Comparison of ENCODE assay signal across 1 cellular context in genomic region chr22:19407649-19408606, GRCh38.
TF ChIP-seq lines count a peak whose summit lies in the region.

No MANE protein-coding gene starts in this region.

TF ChIP-seq in K562, 482 proteins besides CTCF, POLR2A, EP300 and RAD21 (continued from another document and continues in another):
- no peak for TF ChIP-seq RERE (CRISPR knock-in tag; IDR thresholded peaks at IDR 0.05; ENCODE audit: borderline replicate concordance)
- no peak for TF ChIP-seq BRF2 (IDR thresholded peaks at IDR 0.05; ENCODE audit: borderline replicate concordance, insufficient read depth, insufficient read length)
- TF ChIP-seq NONO (IDR thresholded peaks at IDR 0.05; ENCODE audit: low read depth in 2 of 2, low read length in 1 of 2) = peak in 1 of 2 experiments; percentile 61; a peak in 1 of 4 replicates
- TF ChIP-seq XRCC3 (IDR thresholded peaks at IDR 0.05) = no peak
- no peak for TF ChIP-seq RBM34 (IDR thresholded peaks at IDR 0.05; ENCODE audit: borderline replicate concordance, insufficient read depth, low read length)
- no peak for TF ChIP-seq LEF1 (IDR thresholded peaks at IDR 0.05)
- no peak for TF ChIP-seq ZNF143 (CRISPR knock-in tag; IDR thresholded peaks at IDR 0.05)
- TF ChIP-seq SNRNP70 (optimal IDR thresholded peaks at IDR 0.05; ENCODE audit: low read depth, low read length) = peak; percentile 22
- TF ChIP-seq RBM22 (IDR thresholded peaks at IDR 0.05; ENCODE audit: low read depth, low read length, poor library complexity, severe bottlenecking) = no peak
- peak; percentile 26; the same call in 1 of the 2 replicates for TF ChIP-seq HSF4 (CRISPR knock-in tag; IDR thresholded peaks at IDR 0.05; ENCODE audit: borderline replicate concordance)
- peak; percentile 97 for TF ChIP-seq PML (IDR thresholded peaks at IDR 0.05; ENCODE audit: low read length)
- TF ChIP-seq NFIC (IDR thresholded peaks at IDR 0.05) = peak; percentile 100
- peak; percentile 69; the same call in 1 of the 2 replicates for TF ChIP-seq JUND (IDR thresholded peaks at IDR 0.05; ENCODE audit: borderline replicate concordance, low read depth, low read length)
- peak; percentile 37; the same call in 1 of the 3 replicates for TF ChIP-seq JUND (tag; IDR thresholded peaks at IDR 0.05; ENCODE audit: borderline replicate concordance, low read depth, low read length)
- no peak for TF ChIP-seq SLC30A9 (CRISPR knock-in tag; IDR thresholded peaks at IDR 0.05)
- TF ChIP-seq FOXP4 (CRISPR knock-in tag; IDR thresholded peaks at IDR 0.05; ENCODE audit: borderline replicate concordance) = no peak
- TF ChIP-seq ZNF644 (tag; IDR thresholded peaks at IDR 0.05; ENCODE audit: low read depth) = peak; percentile 91
- TF ChIP-seq ZFP91 (CRISPR knock-in tag; IDR thresholded peaks at IDR 0.05) = peak; percentile 73; the same call in 1 of the 2 replicates
- peak; percentile 33 for TF ChIP-seq SAP30 (IDR thresholded peaks at IDR 0.05; ENCODE audit: borderline replicate concordance, insufficient read depth, low read depth, low read length, poor library complexity, severe bottlenecking)
- no peak for TF ChIP-seq ZNF764 (CRISPR knock-in tag; IDR thresholded peaks at IDR 0.05; ENCODE audit: low read depth)
- peak; percentile 98 for TF ChIP-seq CXXC5 (CRISPR knock-in tag; IDR thresholded peaks at IDR 0.05)
- peak; percentile 74 for TF ChIP-seq NFE2 (IDR thresholded peaks at IDR 0.05; ENCODE audit: low read depth)
- TF ChIP-seq ZMIZ1 (IDR thresholded peaks at IDR 0.05; ENCODE audit: low read depth in 2 of 2, low read length in 2 of 2) = peak in 1 of 2 experiments; percentile 91; a peak in 2 of 4 replicates
- TF ChIP-seq SMARCA4 (IDR thresholded peaks at IDR 0.05) = peak; percentile 82
- no peak for TF ChIP-seq BCL6 (CRISPR knock-in tag; IDR thresholded peaks at IDR 0.05)
- peak; percentile 81; the same call in 1 of the 2 replicates for TF ChIP-seq ZBED1 (IDR thresholded peaks at IDR 0.05)
- peak; percentile 57 to 79; a peak in 3 of 4 replicates for TF ChIP-seq HDAC1 (IDR thresholded peaks at IDR 0.05)
- no peak for TF ChIP-seq ZC3H8 (IDR thresholded peaks at IDR 0.05)
- TF ChIP-seq FOSL1 (tag; conservative IDR thresholded peaks at IDR 0.05) = no peak; the same call in 1 of the 2 replicates
- TF ChIP-seq ZNF76 (CRISPR knock-in tag; IDR thresholded peaks at IDR 0.05; ENCODE audit: borderline replicate concordance) = 0 out of 2 replicates have a peak, but pooled peaks have one; percentile 8
- TF ChIP-seq MTA3 (IDR thresholded peaks at IDR 0.05; ENCODE audit: borderline replicate concordance) = peak; percentile 71
- TF ChIP-seq DMBX1 (CRISPR knock-in tag; IDR thresholded peaks at IDR 0.05; ENCODE audit: borderline replicate concordance) = peak; percentile 95
- no peak for TF ChIP-seq ZBTB17 (CRISPR knock-in tag; IDR thresholded peaks at IDR 0.05)
- peak; percentile 70; the same call in 1 of the 2 replicates for TF ChIP-seq JUN (IDR thresholded peaks at IDR 0.05; ENCODE audit: borderline replicate concordance, low read depth, low read length)
- TF ChIP-seq JUN (CRISPR knock-in tag; IDR thresholded peaks at IDR 0.05; ENCODE audit: borderline replicate concordance) = no peak
- no peak for TF ChIP-seq IRF2 (CRISPR knock-in tag; IDR thresholded peaks at IDR 0.05)
- TF ChIP-seq ZNF408 (CRISPR knock-in tag; IDR thresholded peaks at IDR 0.05; ENCODE audit: low read depth) = no peak
- peak; percentile 80; the same call in 1 of the 2 replicates for TF ChIP-seq ZNF175 (CRISPR knock-in tag; IDR thresholded peaks at IDR 0.05; ENCODE audit: low read depth)
- peak; percentile 47; the same call in 1 of the 2 replicates for TF ChIP-seq NCOA1 (IDR thresholded peaks at IDR 0.05; ENCODE audit: low read depth)
- TF ChIP-seq E2F1 (CRISPR knock-in tag; IDR thresholded peaks at IDR 0.05) = peak; percentile 84
- peak; percentile 68 for TF ChIP-seq THAP12 (CRISPR knock-in tag; IDR thresholded peaks at IDR 0.05)
- TF ChIP-seq CEBPB (tag; IDR thresholded peaks at IDR 0.05) = peak; percentile 39; the same call in 1 of the 2 replicates
- TF ChIP-seq CREM (IDR thresholded peaks at IDR 0.05; ENCODE audit: low read depth) = peak; percentile 50; the same call in 1 of the 2 replicates
- TF ChIP-seq ZKSCAN1 (IDR thresholded peaks at IDR 0.05; ENCODE audit: low read depth, low read length) = peak; percentile 52; the same call in 1 of the 2 replicates
